In genomic region chr14:32847867-32848266, GRCh38 we compare ENCODE assay signal across 9 cellular contexts.
"Had no signal": no experiment of that assay in that cellular context is flagged by ENCODE, and none has a peak within 500 bp of the region (broad histone marks: within the 10 kb centered on the region; RNA-seq: fewer than 3 reads in every experiment).

No MANE protein-coding gene starts in this region.

- DNase-seq: GM23248, GOT3, H7, HFFc6, KBM-7 had no signal

- H2AFZ ChIP-seq: GM23248 had no signal

- H3K36me3 ChIP-seq: HAP-1 had no signal

- ATAC-seq: HCT116 had no signal

- H3K27ac ChIP-seq: GM23248, HL-60, KMS-11 had no signal

- H3K9ac ChIP-seq: GM23248, KMS-11 had no signal

- H3K4me2 ChIP-seq: KMS-11 had no signal

- H3K4me3 ChIP-seq: GM23248, HAP-1 had no signal

- H3K9me3 ChIP-seq: HAP-1 had no signal

- H3K4me1 ChIP-seq: HAP-1 had no signal
